8 cellular contexts compared by ENCODE assay signal in the genomic region with DNA sequence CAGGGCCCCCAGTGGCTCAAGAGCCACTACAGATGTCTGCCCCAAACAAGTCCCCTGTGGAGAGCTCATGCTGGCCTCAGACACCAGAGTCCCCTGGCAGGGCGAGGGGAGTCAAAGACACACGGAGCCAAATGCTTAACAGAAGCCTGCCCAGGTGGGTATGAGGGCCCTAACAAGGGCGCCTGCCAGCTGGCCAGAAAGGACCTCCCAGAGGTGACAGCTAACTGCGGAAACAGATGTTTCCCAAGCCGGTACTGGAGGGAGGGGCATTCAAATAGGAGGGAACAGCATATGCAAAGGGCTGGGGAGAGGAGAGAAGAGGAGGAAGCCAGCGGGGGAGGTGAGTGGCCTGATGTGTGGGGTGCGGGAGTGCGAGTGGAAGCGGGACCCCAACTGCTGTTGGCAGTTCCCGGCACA. TPM values are rescaled to one million over a fixed set of nuclear protein-coding genes. Genes with fewer than 3 reads are reported as not detected.
A peak's percentile ranks its signal among the peaks of the same experiment; 100 is the strongest.
DNase-seq lines count a peak whose midpoint lies in the region; ATAC-seq, FAIRE-seq and TF ChIP-seq lines count a peak whose summit lies in the region.

No MANE protein-coding gene starts in this region.

- TF ChIP-seq CTCF in GM12878 (IDR thresholded peaks at IDR 0.05 in 2 of 3, conservative IDR thresholded peaks at IDR 0.05 in 1 of 3; ENCODE audit: control insufficient read depth in 2 of 3, extremely low read depth in 1 of 3, insufficient read depth in 1 of 3, low read depth in 3 of 3, low read length in 3 of 3), result no peak
- TF ChIP-seq CTCF in nephron progenitor cell (IDR thresholded peaks at IDR 0.05), result no peak
- TF ChIP-seq CTCF in D721Med (IDR thresholded peaks at IDR 0.05; ENCODE audit: insufficient read depth, missing control alignments), result no peak
- TF ChIP-seq CTCF in omental fat pad (IDR thresholded peaks at IDR 0.05), result no peak

- in situ Hi-C loops in GM12878 (cut with MboI), result no loop called here

- peaks cover 51% of the 10 kb centered on the region for H3K4me1 ChIP-seq in CD4-positive, alpha-beta memory T cell (ENCODE audit: insufficient read depth, low read length)
- H3K4me1 ChIP-seq in GM12878 (ENCODE audit: control insufficient read depth, insufficient read depth, low read length), result peaks cover 19% of the 10 kb centered on the region

- ATAC-seq in GM19438 (IDR thresholded peaks at IDR 0.05; ENCODE audit: low read depth, unreplicated experiment) (peak; percentile 35), GM12878 (peak; percentile 24), omental fat pad (ENCODE audit: low FRiP score) (no peak)

- peaks cover 23 to 56% (median 39%) of the 10 kb centered on the region in 4 donors for H3K4me1 Mint-ChIP-seq in CD4-positive, alpha-beta memory T cell
- peaks cover 43% of the 10 kb centered on the region for H3K4me1 Mint-ChIP-seq in nephron progenitor cell

- WGBS in GM12878 (ENCODE audit: insufficient coverage, insufficient replicate concordance, low lambda C conversion rate, missing lambda C conversion rate), result 0% methylated on average over 10 of the region's 10 CpGs

- H3K36me3 Mint-ChIP-seq in CD4-positive, alpha-beta memory T cell, result peaks cover 12 to 15% of the 10 kb centered on the region in 2 donors
- H3K36me3 Mint-ChIP-seq in nephron progenitor cell (ENCODE audit: low read depth), result peaks cover 21% of the 10 kb centered on the region

- no peaks in the 10 kb centered on the region for H3K27me3 Mint-ChIP-seq in CD4-positive, alpha-beta memory T cell
- H3K27me3 Mint-ChIP-seq in nephron progenitor cell (ENCODE audit: low read depth, poor library complexity), result no peaks in the 10 kb centered on the region

- no peaks in the 10 kb centered on the region for H4K20me1 ChIP-seq in GM12878 (ENCODE audit: control insufficient read depth, insufficient read depth)

- H3K27ac Mint-ChIP-seq in CD4-positive, alpha-beta memory T cell, result peak overlapping the region; percentile 11 to 83 (median 61)
- H3K27ac Mint-ChIP-seq in nephron progenitor cell, result peak overlapping the region; percentile 81

- peak overlapping the region; percentile 72; the same call in 1 of the 2 replicates for H3K9ac ChIP-seq in GM12878 (ENCODE audit: control insufficient read depth, insufficient read depth, low read length)

- RAD21 ChIA-PET in GM12878 (lab: Charles Lee; ENCODE audit: unreplicated experiment), result interaction anchor here (0.8 to 1.9 kb wide), 6 partner anchors 10 to 197 kb away, joined by 3 to 9 read pairs (median 6); a partner anchor contains a TSS

- H3K27me3 ChIP-seq in CD4-positive, alpha-beta memory T cell (ENCODE audit: insufficient read depth, low read length), result no peaks in the 10 kb centered on the region
- no peaks in the 10 kb centered on the region for H3K27me3 ChIP-seq in GM12878 (replicated peaks in 1 of 2; ENCODE audit: control insufficient read depth in 2 of 2, insufficient read depth in 2 of 2, low read length in 1 of 2)

- SMC1A ChIA-PET in GM12878 (lab: Charles Lee; ENCODE audit: uncharacterized antibody, unreplicated experiment), result interaction anchor here (0.6 to 4.9 kb wide), 14 partner anchors 10 to 198 kb away, joined by 3 to 26 read pairs (median 4); a partner anchor contains a TSS

- peak overlapping the region; percentile 70 to 86 (median 74) for H3K4me3 Mint-ChIP-seq in CD4-positive, alpha-beta memory T cell
- peak overlapping the region; percentile 90 for H3K4me3 Mint-ChIP-seq in nephron progenitor cell

- peak; percentile 65 for FAIRE-seq in GM12878 (lab: Jason Lieb, UNC)
- FAIRE-seq in D721Med (lab: Jason Lieb, UNC), result no peak

- 0 out of 2 replicates have a peak, but pooled peaks have one; percentile 9 for TF ChIP-seq POLR2A in GM12878 (IDR thresholded peaks at IDR 0.05; ENCODE audit: low read depth, low read length)

- no peak overlapping the region for H3K27ac ChIP-seq in CD4-positive, alpha-beta memory T cell (ENCODE audit: low read depth, low read length)
- H3K27ac ChIP-seq in GM12878 (ENCODE audit: control insufficient read depth, insufficient read depth), result peak overlapping the region; percentile 92; the same call in 1 of the 2 replicates

- DNase-seq in CD4-positive, alpha-beta memory T cell, result no peak
- DNase-seq in NCI-H82 (lab: John Stamatoyannopoulos, UW) (peak; percentile 79), GM12878 (ENCODE audit: low read depth, low spot score) (no peak), nephron progenitor cell (no peak), D721Med (ENCODE audit: insufficient read length, low spot score) (no peak), omental fat pad (ENCODE audit: low spot score) (no peak)
- no peak for DNase-seq in activated CD8-positive, alpha-beta memory T cell treated with anti-CD3 and anti-CD28 coated beads for 24 hours

- H3K4me3 ChIP-seq in CD4-positive, alpha-beta memory T cell (ENCODE audit: low read length in 2 of 2), result no peak overlapping the region
- H3K4me3 ChIP-seq in GM12878, result peak overlapping the region; percentile 86

- no TSS peak for BruUV-seq in GM12878 (replicated peaks; lab: Mats Ljungman, UMichigan)

- CTCF ChIA-PET in CD4-positive, alpha-beta memory T cell (lab: Charles Lee; ENCODE audit: partially characterized antibody), result interaction anchor here (0.5 to 7.4 kb wide), 26 partner anchors 8 to 197 kb away, joined by 3 to 69 read pairs (median 8); a partner anchor contains a TSS
- CTCF ChIA-PET in GM12878 (lab: Yijun Ruan, JAX), result interaction anchor here (0.6 to 3.6 kb wide), 32 partner anchors 9 to 314 kb away, joined by 3 to 56 read pairs (median 6); a partner anchor contains a TSS

- no peaks in the 10 kb centered on the region for H3K9me3 ChIP-seq in CD4-positive, alpha-beta memory T cell (ENCODE audit: control insufficient read depth in 1 of 2, low read length in 2 of 2)
- H3K9me3 ChIP-seq in GM12878 (replicated peaks; ENCODE audit: control insufficient read depth, insufficient read depth, low read length), result no peaks in the 10 kb centered on the region

- peaks cover 10% of the 10 kb centered on the region for H3K36me3 ChIP-seq in CD4-positive, alpha-beta memory T cell (ENCODE audit: insufficient read depth, low read length)
- peaks cover 7 to 8% of the 10 kb centered on the region in 2 experiments; a peak in 3 of 4 replicates for H3K36me3 ChIP-seq in GM12878 (ENCODE audit: control insufficient read depth in 2 of 2, insufficient read depth in 2 of 2, low read length in 1 of 2)

- peak overlapping the region; percentile 83 for H3K4me2 ChIP-seq in GM12878 (ENCODE audit: control insufficient read depth, insufficient read depth)

- intact Hi-C loops in CD4-positive, alpha-beta memory T cell (cut with micrococcal nuclease), result no loop called here
- intact Hi-C loops in GM12878 (cut with micrococcal nuclease; ENCODE audit: unreplicated experiment), result loop anchor here (5.0 kb wide), 2 partner anchors 52 to 192 kb away; no protein-coding TSS in a partner anchor

- H3K79me2 ChIP-seq in GM12878 (ENCODE audit: control insufficient read depth, insufficient read depth, low read length), result peaks cover 10% of the 10 kb centered on the region

- H3K9me3 Mint-ChIP-seq in CD4-positive, alpha-beta memory T cell, result peaks cover 0 to 4% (median 0%) of the 10 kb centered on the region in 8 donors
- no peaks in the 10 kb centered on the region for H3K9me3 Mint-ChIP-seq in nephron progenitor cell

- POLR2A ChIA-PET in CD4-positive, alpha-beta memory T cell (lab: Charles Lee; ENCODE audit: partially characterized antibody), result interaction anchor here (1.1 to 5.5 kb wide), 7 partner anchors 11 to 154 kb away, joined by 3 to 31 read pairs (median 4); a partner anchor contains a TSS
- POLR2A ChIA-PET in GM12878 (lab: Charles Lee), result interaction anchor here (0.8 to 1.3 kb wide), 5 partner anchors 41 to 198 kb away, joined by 3 to 6 read pairs (median 3); a partner anchor contains a TSS

- TF ChIP-seq RAD21 in GM12878 (IDR thresholded peaks at IDR 0.05; ENCODE audit: insufficient read depth, low read depth, low read length), result no peak

- TF ChIP-seq EP300 in GM12878 (IDR thresholded peaks at IDR 0.05; ENCODE audit: borderline replicate concordance in 1 of 2, control insufficient read depth in 1 of 2, low read depth in 2 of 2, low read length in 2 of 2), result no peak

- H2AFZ ChIP-seq in GM12878 (ENCODE audit: control insufficient read depth, low read depth, low read length), result no peak overlapping the region; the same call in 1 of the 2 replicates

RNA-seq across cellular contexts. Expression of a gene that starts 0.9 kb away (rescaled TPM):
- 10 to 100 TPM; 17.3 TPM for total RNA-seq in CD4-positive, alpha-beta memory T cell
- polyA plus RNA-seq in CD4-positive, alpha-beta memory T cell, result 1 to 10 TPM in 1 of 2 donors, under 1 TPM in 1; 0.28 to 1.2 TPM
- 14.3 and 15.7 TPM in 2 replicates for total RNA-seq in GM12878 (2013; cell fraction: nucleolus; rRNA removed)
- 26.9 and 27.4 TPM in 2 replicates for total RNA-seq in GM12878 (2014; rRNA removed)
- 3.5 and 3.8 TPM in 2 replicates for total RNA-seq in GM12878 (2014; rRNA removed; fragmentation: Illumina TruSeq; extraction: Trizol)
- 20.5 and 26.7 TPM in 2 replicates for total RNA-seq in GM12878 (2021)
- polyA plus RNA-seq in GM12878 (2011; ENCODE audit: low read depth), result 2.8 TPM
- polyA plus RNA-seq in GM12878 (2011; rRNA removed), result 4.1 and 13.3 TPM in 2 replicates
- 13.5 and 26.2 TPM in 2 replicates for polyA plus RNA-seq in GM12878 (2011; cell fraction: cytosol; rRNA removed)
- polyA plus RNA-seq in GM12878 (2011; cell fraction: nucleus; rRNA removed), result 63.9 and 69.4 TPM in 2 replicates
- 14.0 and 14.1 TPM in 2 replicates for polyA plus RNA-seq in GM12878 (2012)
- polyA plus RNA-seq in GM12878 (2014; fragmentation: Illumina TruSeq; extraction: Trizol), result 0.79 and 1.7 TPM in 2 replicates
- polyA plus RNA-seq in GM12878 (2014; fragmentation: Nextera tagmentation; extraction: Ambion mirVana), result under 1 TPM; 0.24 to 0.93 TPM
- polyA plus RNA-seq in GM12878 (2014; rRNA removed), result 29.8 and 36.2 TPM in 2 replicates
- polyA plus RNA-seq in GM12878 (2016; fragmentation: Nextera tagmentation; extraction: Ambion mirVana), result 10 to 100 TPM; 13.7 to 15.5 TPM
- polyA minus RNA-seq in GM12878 (2011; rRNA and poly(A)+ RNA removed), result 3.0 and 7.4 TPM in 2 replicates
- polyA minus RNA-seq in GM12878 (2011; cell fraction: cytosol; rRNA and poly(A)+ RNA removed), result 3.8 and 6.5 TPM in 2 replicates
- 9.9 and 20.9 TPM in 2 replicates for polyA minus RNA-seq in GM12878 (2011; cell fraction: nucleus; rRNA and poly(A)+ RNA removed)
- total RNA-seq in omental fat pad, result 10 to 100 TPM in 1 of 4 donors, 1 to 10 TPM in 3; 3.5 to 26.8 (median 4.8) TPM

RNA-seq across cellular contexts. Expression of a gene that starts 7.2 kb away (rescaled TPM):
- total RNA-seq in CD4-positive, alpha-beta memory T cell, result 10 to 100 TPM; 70.9 to 72.1 TPM
- 100 to 1,000 TPM; 209 to 229 TPM for polyA plus RNA-seq in CD4-positive, alpha-beta memory T cell
- 23.2 and 24.5 TPM in 2 replicates for total RNA-seq in GM12878 (2013; cell fraction: nucleolus; rRNA removed)
- 190 and 251 TPM in 2 replicates for total RNA-seq in GM12878 (2014; rRNA removed)
- 221 and 242 TPM in 2 replicates for total RNA-seq in GM12878 (2014; rRNA removed; fragmentation: Illumina TruSeq; extraction: Trizol)
- total RNA-seq in GM12878 (2021), result 259 and 261 TPM in 2 replicates
- 42.5 TPM for polyA plus RNA-seq in GM12878 (2011; ENCODE audit: low read depth)
- polyA plus RNA-seq in GM12878 (2011; rRNA removed), result 171 and 256 TPM in 2 replicates
- 352 and 401 TPM in 2 replicates for polyA plus RNA-seq in GM12878 (2011; cell fraction: cytosol; rRNA removed)
- 123 and 139 TPM in 2 replicates for polyA plus RNA-seq in GM12878 (2011; cell fraction: nucleus; rRNA removed)
- 120 and 141 TPM in 2 replicates for polyA plus RNA-seq in GM12878 (2012)
- polyA plus RNA-seq in GM12878 (2014; fragmentation: Illumina TruSeq; extraction: Trizol), result 157 and 248 TPM in 2 replicates
- 100 to 1,000 TPM in 1 of 2 experiments, 10 to 100 TPM in 1; 30.9 to 106 TPM for polyA plus RNA-seq in GM12878 (2014; fragmentation: Nextera tagmentation; extraction: Ambion mirVana)
- 414 and 449 TPM in 2 replicates for polyA plus RNA-seq in GM12878 (2014; rRNA removed)
- polyA plus RNA-seq in GM12878 (2016; fragmentation: Nextera tagmentation; extraction: Ambion mirVana), result 100 to 1,000 TPM; 529 to 584 TPM
- 114 and 144 TPM in 2 replicates for polyA minus RNA-seq in GM12878 (2011; rRNA and poly(A)+ RNA removed)
- 60.1 and 62.4 TPM in 2 replicates for polyA minus RNA-seq in GM12878 (2011; cell fraction: cytosol; rRNA and poly(A)+ RNA removed)
- 28.7 and 43.0 TPM in 2 replicates for polyA minus RNA-seq in GM12878 (2011; cell fraction: nucleus; rRNA and poly(A)+ RNA removed)
- total RNA-seq in omental fat pad, result 100 to 1,000 TPM in 1 of 4 donors, 10 to 100 TPM in 3; 51.9 to 102 (median 67.5) TPM

RNA-seq across cellular contexts. Expression of a gene that starts 7.2 kb away (rescaled TPM):
- total RNA-seq in CD4-positive, alpha-beta memory T cell, result 10 to 100 TPM; 19.8 to 20.5 TPM
- polyA plus RNA-seq in CD4-positive, alpha-beta memory T cell, result 10 to 100 TPM; 13.3 to 16.0 TPM
- total RNA-seq in GM12878 (2013; cell fraction: nucleolus; rRNA removed), result 10.2 and 10.5 TPM in 2 replicates
- total RNA-seq in GM12878 (2014; rRNA removed) (25.7 and 31.0 TPM in 2 replicates), GM12878 (2014; rRNA removed; fragmentation: Illumina TruSeq; extraction: Trizol) (11.9 and 12.1 TPM in 2 replicates), GM12878 (2021) (27.6 and 30.3 TPM in 2 replicates), omental fat pad (10 to 100 TPM; 18.9 to 38.9 (median 23.8) TPM)
- 18.3 TPM for polyA plus RNA-seq in GM12878 (2011; ENCODE audit: low read depth)
- polyA plus RNA-seq in GM12878 (2011; rRNA removed) (15.0 and 22.3 TPM in 2 replicates), GM12878 (2014; fragmentation: Illumina TruSeq; extraction: Trizol) (14.1 and 15.1 TPM in 2 replicates), GM12878 (2014; fragmentation: Nextera tagmentation; extraction: Ambion mirVana) (10 to 100 TPM in 1 of 2 experiments, 1 to 10 TPM in 1; 8.0 to 12.8 TPM), GM12878 (2014; rRNA removed) (44.4 and 50.8 TPM in 2 replicates), GM12878 (2016; fragmentation: Nextera tagmentation; extraction: Ambion mirVana) (10 to 100 TPM; 26.4 to 28.4 TPM)
- 29.7 and 37.0 TPM in 2 replicates for polyA plus RNA-seq in GM12878 (2011; cell fraction: cytosol; rRNA removed)
- 63.9 and 79.7 TPM in 2 replicates for polyA plus RNA-seq in GM12878 (2011; cell fraction: nucleus; rRNA removed)
- polyA plus RNA-seq in GM12878 (2012), result 29.2 and 29.8 TPM in 2 replicates
- polyA minus RNA-seq in GM12878 (2011; rRNA and poly(A)+ RNA removed), result 6.9 and 10.0 TPM in 2 replicates
- polyA minus RNA-seq in GM12878 (2011; cell fraction: cytosol; rRNA and poly(A)+ RNA removed), result 3.6 and 5.7 TPM in 2 replicates
- 9.4 and 16.1 TPM in 2 replicates for polyA minus RNA-seq in GM12878 (2011; cell fraction: nucleus; rRNA and poly(A)+ RNA removed)

RNA-seq across cellular contexts. Expression of a gene that starts 40.7 kb away (rescaled TPM):
- total RNA-seq in CD4-positive, alpha-beta memory T cell, result 100 to 1,000 TPM; 114 to 123 TPM
- polyA plus RNA-seq in CD4-positive, alpha-beta memory T cell, result 100 to 1,000 TPM; 223 to 322 TPM
- total RNA-seq in GM12878 (2013; cell fraction: nucleolus; rRNA removed), result 195 and 213 TPM in 2 replicates
- total RNA-seq in GM12878 (2014; rRNA removed) (184 and 207 TPM in 2 replicates), GM12878 (2014; rRNA removed; fragmentation: Illumina TruSeq; extraction: Trizol) (98.9 and 112 TPM in 2 replicates), GM12878 (2021) (117 and 121 TPM in 2 replicates), omental fat pad (100 to 1,000 TPM; 129 to 164 (median 144) TPM)
- polyA plus RNA-seq in GM12878 (2011; ENCODE audit: low read depth), result 35.5 TPM
- polyA plus RNA-seq in GM12878 (2011; rRNA removed) (55.9 and 104 TPM in 2 replicates), GM12878 (2014; fragmentation: Illumina TruSeq; extraction: Trizol) (84.1 and 178 TPM in 2 replicates), GM12878 (2014; fragmentation: Nextera tagmentation; extraction: Ambion mirVana) (10 to 100 TPM in 1 of 2 experiments, 1 to 10 TPM in 1; 2.4 to 11.4 TPM), GM12878 (2014; rRNA removed) (179 and 230 TPM in 2 replicates), GM12878 (2016; fragmentation: Nextera tagmentation; extraction: Ambion mirVana) (100 to 1,000 TPM; 252 to 264 TPM)
- polyA plus RNA-seq in GM12878 (2011; cell fraction: cytosol; rRNA removed), result 273 and 308 TPM in 2 replicates
- polyA plus RNA-seq in GM12878 (2011; cell fraction: nucleus; rRNA removed), result 210 and 234 TPM in 2 replicates
- 139 and 151 TPM in 2 replicates for polyA plus RNA-seq in GM12878 (2012)
- polyA minus RNA-seq in GM12878 (2011; rRNA and poly(A)+ RNA removed), result 197 and 327 TPM in 2 replicates
- 100 and 110 TPM in 2 replicates for polyA minus RNA-seq in GM12878 (2011; cell fraction: cytosol; rRNA and poly(A)+ RNA removed)
- polyA minus RNA-seq in GM12878 (2011; cell fraction: nucleus; rRNA and poly(A)+ RNA removed), result 69.0 and 97.6 TPM in 2 replicates

RNA-seq across cellular contexts. Expression of a gene that starts 47.0 kb away (rescaled TPM):
- total RNA-seq in CD4-positive, alpha-beta memory T cell, result 100 to 1,000 TPM; 167 to 168 TPM
- 10 to 100 TPM; 62.3 to 96.7 TPM for polyA plus RNA-seq in CD4-positive, alpha-beta memory T cell
- 111 and 131 TPM in 2 replicates for total RNA-seq in GM12878 (2013; cell fraction: nucleolus; rRNA removed)
- total RNA-seq in GM12878 (2014; rRNA removed) (56.5 and 68.1 TPM in 2 replicates), GM12878 (2014; rRNA removed; fragmentation: Illumina TruSeq; extraction: Trizol) (25.1 and 30.4 TPM in 2 replicates), GM12878 (2021) (65.6 and 72.9 TPM in 2 replicates), omental fat pad (10 to 100 TPM in 1 of 4 donors, 1 to 10 TPM in 3; 7.1 to 25.1 (median 8.2) TPM)
- polyA plus RNA-seq in GM12878 (2011; ENCODE audit: low read depth), result 6.4 TPM
- polyA plus RNA-seq in GM12878 (2011; rRNA removed) (28.8 and 57.1 TPM in 2 replicates), GM12878 (2014; fragmentation: Illumina TruSeq; extraction: Trizol) (4.4 and 35.8 TPM in 2 replicates), GM12878 (2014; fragmentation: Nextera tagmentation; extraction: Ambion mirVana) (1 to 10 TPM in 1 of 2 experiments, under 1 TPM in 1; 0.19 to 1.3 TPM), GM12878 (2014; rRNA removed) (88.7 and 91.9 TPM in 2 replicates), GM12878 (2016; fragmentation: Nextera tagmentation; extraction: Ambion mirVana) (10 to 100 TPM; 53.6 to 56.0 TPM)
- polyA plus RNA-seq in GM12878 (2011; cell fraction: cytosol; rRNA removed), result 90.6 and 104 TPM in 2 replicates
- polyA plus RNA-seq in GM12878 (2011; cell fraction: nucleus; rRNA removed), result 281 and 299 TPM in 2 replicates
- polyA plus RNA-seq in GM12878 (2012), result 30.7 and 40.7 TPM in 2 replicates
- polyA minus RNA-seq in GM12878 (2011; rRNA and poly(A)+ RNA removed), result 40.5 and 82.2 TPM in 2 replicates
- 26.2 and 29.3 TPM in 2 replicates for polyA minus RNA-seq in GM12878 (2011; cell fraction: cytosol; rRNA and poly(A)+ RNA removed)
- polyA minus RNA-seq in GM12878 (2011; cell fraction: nucleus; rRNA and poly(A)+ RNA removed), result 52.3 and 74.0 TPM in 2 replicates
